ENCODE assay signal across 14 cellular contexts in the genomic region with DNA sequence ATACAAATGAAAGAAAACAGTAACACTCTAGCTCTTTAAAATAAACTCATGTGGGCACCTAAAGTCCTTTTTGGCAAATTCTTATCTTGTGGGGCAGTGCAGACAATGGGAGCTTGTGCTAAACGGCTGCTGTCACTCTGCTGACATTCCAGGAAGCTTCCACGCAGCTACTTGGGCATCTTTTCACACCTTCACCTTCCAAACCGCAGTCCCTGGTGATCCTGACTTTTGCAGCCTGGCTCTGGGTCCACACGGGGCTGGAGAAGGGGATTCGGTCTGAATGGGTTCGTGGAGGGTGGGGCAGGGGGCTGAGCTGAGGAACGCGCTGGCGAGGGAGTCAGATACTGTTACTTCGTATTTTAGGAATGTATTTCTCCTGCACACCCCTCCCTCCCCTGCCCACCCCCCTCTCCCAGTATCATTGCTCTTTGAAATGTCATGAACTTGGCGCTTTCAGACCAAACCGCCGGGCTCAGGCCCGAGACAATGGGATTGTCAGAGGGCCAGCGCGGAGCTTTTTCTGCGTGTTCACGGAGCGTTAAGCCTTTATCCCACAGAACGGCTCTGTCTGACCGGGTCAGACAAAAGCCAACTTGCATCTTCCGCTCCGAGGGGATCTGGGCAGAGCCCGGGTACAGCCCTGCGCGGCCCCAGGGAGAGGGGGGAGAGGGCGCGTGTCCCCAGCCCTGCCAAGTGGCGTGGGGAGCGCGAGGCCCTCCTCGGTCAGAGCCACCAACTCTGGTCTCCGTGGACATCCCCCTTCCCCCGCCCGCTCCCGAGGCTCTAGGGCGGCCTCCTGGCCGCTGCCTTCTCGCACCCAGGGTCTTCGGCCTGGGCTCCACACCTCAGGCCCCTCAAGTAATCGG.
DNase-seq lines count a peak whose midpoint lies in the region; ATAC-seq and TF ChIP-seq lines count a peak whose summit lies in the region.
"Had no signal": no experiment of that assay in that cellular context is flagged by ENCODE, and none has a peak within 500 bp of the region (broad histone marks: within the 10 kb centered on the region; RNA-seq: fewer than 3 reads in every experiment).

No MANE protein-coding gene starts in this region.

- H3K27me3 Mint-ChIP-seq in stimulated activated naive B cell treated with anti-CD40 and anti-IgM and Interleukin-4, amounts not matched to agents 10 μg/mL and 1 μg/mL and 100 μg/mL, for 72 hours = peaks cover 85 to 96% of the 10 kb centered on the region in 2 donors
- peaks cover 79% of the 10 kb centered on the region for H3K27me3 Mint-ChIP-seq in activated T-helper 2 cell treated with anti-CD3 and anti-CD28 coated beads, Interferon-gamma antibody, Interleukin-2, Interleukin-4, amounts not matched to agents 10 μg/mL and 5 μg/mL and 100 μg/mL, durations not matched to agents 14 hours and 24 hours and 36 hours (ENCODE audit: low read depth)

- no peak for TF ChIP-seq CTCF in MM.1S (IDR thresholded peaks at IDR 0.05; ENCODE audit: low read length)
- no peak for TF ChIP-seq CTCF in lower lobe of right lung (IDR thresholded peaks at IDR 0.05)

- no peaks in the 10 kb centered on the region for H3F3A ChIP-seq in MM.1S (ENCODE audit: insufficient read depth, low read length)

- H3K4me2 ChIP-seq in MM.1S (ENCODE audit: low read depth, low read length) = 0 out of 2 replicates have a peak overlapping the region, but pooled peaks have one; percentile 12

- H3K27me3 ChIP-seq in MM.1S (replicated peaks; ENCODE audit: insufficient read depth, low read length) (peaks cover 100% of the 10 kb centered on the region), lower lobe of right lung (ENCODE audit: low read depth) (peaks cover 99% of the 10 kb centered on the region)

- H3K9me3 ChIP-seq in MM.1S (replicated peaks; ENCODE audit: insufficient read depth, low read length) = no peaks in the 10 kb centered on the region
- no peaks in the 10 kb centered on the region for H3K9me3 ChIP-seq in lower lobe of right lung

- peak overlapping the region; percentile 65 for H3K27ac Mint-ChIP-seq in stimulated activated naive B cell treated with anti-CD40 and anti-IgM and Interleukin-4, amounts not matched to agents 10 μg/mL and 1 μg/mL and 100 μg/mL, for 72 hours
- H3K27ac Mint-ChIP-seq in activated T-helper 2 cell treated with anti-CD3 and anti-CD28 coated beads, Interferon-gamma antibody, Interleukin-2, Interleukin-4, amounts not matched to agents 10 μg/mL and 5 μg/mL and 100 μg/mL, durations not matched to agents 14 hours and 24 hours and 36 hours = no peak overlapping the region
- H3K27ac Mint-ChIP-seq: activated CD4-positive, alpha-beta memory T cell treated with anti-CD3 and anti-CD28 coated beads, Interleukin-2, amount 10 ng/mL, durations not matched to agents 7 days and 5 days; activated naive CD8-positive, alpha-beta T cell treated with anti-CD3 and anti-CD28 coated beads, Interleukin-2, amount 10 ng/mL, durations not matched to agents 7 days and 5 days; immature natural killer cell had no signal

- H3K36me3 Mint-ChIP-seq in stimulated activated naive B cell treated with anti-CD40 and anti-IgM and Interleukin-4, amounts not matched to agents 10 μg/mL and 1 μg/mL and 100 μg/mL, for 72 hours = no peaks in the 10 kb centered on the region
- no peaks in the 10 kb centered on the region for H3K36me3 Mint-ChIP-seq in activated T-helper 2 cell treated with anti-CD3 and anti-CD28 coated beads, Interferon-gamma antibody, Interleukin-2, Interleukin-4, amounts not matched to agents 10 μg/mL and 5 μg/mL and 100 μg/mL, durations not matched to agents 14 hours and 24 hours and 36 hours (ENCODE audit: low read depth)
- H3K36me3 Mint-ChIP-seq: activated naive CD8-positive, alpha-beta T cell treated with anti-CD3 and anti-CD28 coated beads, Interleukin-2, amount 10 ng/mL, durations not matched to agents 7 days and 5 days; immature natural killer cell had no signal

- H3K9me2 ChIP-seq in MM.1S (replicated peaks; ENCODE audit: insufficient read depth, low read length) = no peaks in the 10 kb centered on the region

- H3K4me3 ChIP-seq in MM.1S (ENCODE audit: low read length) (no peak overlapping the region), lower lobe of right lung (peak overlapping the region; percentile 26)
- H3K4me3 ChIP-seq: SK-N-MC had no signal

- H3K4me1 ChIP-seq in MM.1S (ENCODE audit: low read length) (no peaks in the 10 kb centered on the region), lower lobe of right lung (peaks cover 30% of the 10 kb centered on the region)

- H3K9ac ChIP-seq in MM.1S (ENCODE audit: low read length) = no peak overlapping the region

- DNase-seq in MM.1S (no peak), caudate nucleus (lab: John Stamatoyannopoulos, UW) (peak in 9 of 61 donors; percentile 5 to 31 (median 20)), lower lobe of right lung (no peak)
- no peak for DNase-seq in stimulated activated naive B cell treated with anti-CD40 and anti-IgM and Interleukin-4, amounts not matched to agents 10 μg/mL and 1 μg/mL and 100 μg/mL, for 72 hours
- no peak for DNase-seq in activated T-helper 2 cell treated with anti-CD3 and anti-CD28 coated beads, Interferon-gamma antibody, Interleukin-2, Interleukin-4, amounts not matched to agents 10 μg/mL and 5 μg/mL and 100 μg/mL, durations not matched to agents 14 hours and 24 hours and 36 hours (ENCODE audit: low spot score)
- DNase-seq: activated CD4-positive, alpha-beta memory T cell treated with anti-CD3 and anti-CD28 coated beads, Interleukin-2, amount 10 ng/mL, durations not matched to agents 7 days and 5 days; activated naive CD8-positive, alpha-beta T cell treated with anti-CD3 and anti-CD28 coated beads, Interleukin-2, amount 10 ng/mL, durations not matched to agents 7 days and 5 days; DND-41; immature natural killer cell; Kasumi-1; NCI-H510A treated with DMSO at 0.1 percent for 48 hours had no signal

- intact Hi-C loops in lower lobe of right lung (cut with DNase I) = no loop called here
- intact Hi-C loops in activated T-helper 2 cell treated with anti-CD3 and anti-CD28 coated beads, Interferon-gamma antibody, Interleukin-2, Interleukin-4, amounts not matched to agents 10 μg/mL and 5 μg/mL and 100 μg/mL, durations not matched to agents 14 hours and 24 hours and 36 hours (cut with micrococcal nuclease) = loop anchor here (1.0 kb wide), 1 partner anchor 152 kb away; no protein-coding TSS in a partner anchor

- no peak overlapping the region for H2AFZ ChIP-seq in MM.1S (ENCODE audit: low read length)

- H3K27ac ChIP-seq in MM.1S (ENCODE audit: low read length) = no peak overlapping the region
- peak overlapping the region; percentile 30 for H3K27ac ChIP-seq in caudate nucleus (ENCODE audit: low read depth, low read length)
- H3K27ac ChIP-seq in lower lobe of right lung = no peak overlapping the region
- H3K27ac ChIP-seq: SK-N-MC had no signal

- H3K4me1 Mint-ChIP-seq in stimulated activated naive B cell treated with anti-CD40 and anti-IgM and Interleukin-4, amounts not matched to agents 10 μg/mL and 1 μg/mL and 100 μg/mL, for 72 hours = peaks cover 29 to 52% of the 10 kb centered on the region in 2 donors
- peaks cover 9% of the 10 kb centered on the region for H3K4me1 Mint-ChIP-seq in activated T-helper 2 cell treated with anti-CD3 and anti-CD28 coated beads, Interferon-gamma antibody, Interleukin-2, Interleukin-4, amounts not matched to agents 10 μg/mL and 5 μg/mL and 100 μg/mL, durations not matched to agents 14 hours and 24 hours and 36 hours (ENCODE audit: low read depth)

- peak overlapping the region; percentile 17 to 79 for H3K4me3 Mint-ChIP-seq in stimulated activated naive B cell treated with anti-CD40 and anti-IgM and Interleukin-4, amounts not matched to agents 10 μg/mL and 1 μg/mL and 100 μg/mL, for 72 hours
- H3K4me3 Mint-ChIP-seq in activated T-helper 2 cell treated with anti-CD3 and anti-CD28 coated beads, Interferon-gamma antibody, Interleukin-2, Interleukin-4, amounts not matched to agents 10 μg/mL and 5 μg/mL and 100 μg/mL, durations not matched to agents 14 hours and 24 hours and 36 hours (ENCODE audit: low read depth) = no peak overlapping the region
- H3K4me3 Mint-ChIP-seq: activated CD4-positive, alpha-beta memory T cell treated with anti-CD3 and anti-CD28 coated beads, Interleukin-2, amount 10 ng/mL, durations not matched to agents 7 days and 5 days; activated naive CD8-positive, alpha-beta T cell treated with anti-CD3 and anti-CD28 coated beads, Interleukin-2, amount 10 ng/mL, durations not matched to agents 7 days and 5 days had no signal

- peak; percentile 6 to 23 for ATAC-seq in lower lobe of right lung
- peak in 1 of 2 donors; percentile 5 for ATAC-seq in stimulated activated naive B cell treated with anti-CD40 and anti-IgM and Interleukin-4, amounts not matched to agents 10 μg/mL and 1 μg/mL and 100 μg/mL, for 72 hours (replicated peaks)
- ATAC-seq in HG03045 (IDR thresholded peaks at IDR 0.05; ENCODE audit: unreplicated experiment) = no peak
- no peak for ATAC-seq in GM19397 (IDR thresholded peaks at IDR 0.05; ENCODE audit: unreplicated experiment)

- no peaks in the 10 kb centered on the region for H4K20me1 ChIP-seq in MM.1S (ENCODE audit: insufficient read depth, low read length)

- H3K9me3 Mint-ChIP-seq in stimulated activated naive B cell treated with anti-CD40 and anti-IgM and Interleukin-4, amounts not matched to agents 10 μg/mL and 1 μg/mL and 100 μg/mL, for 72 hours = no peaks in the 10 kb centered on the region
- no peaks in the 10 kb centered on the region for H3K9me3 Mint-ChIP-seq in activated T-helper 2 cell treated with anti-CD3 and anti-CD28 coated beads, Interferon-gamma antibody, Interleukin-2, Interleukin-4, amounts not matched to agents 10 μg/mL and 5 μg/mL and 100 μg/mL, durations not matched to agents 14 hours and 24 hours and 36 hours
- H3K9me3 Mint-ChIP-seq: activated CD4-positive, alpha-beta memory T cell treated with anti-CD3 and anti-CD28 coated beads, Interleukin-2, amount 10 ng/mL, durations not matched to agents 7 days and 5 days; activated naive CD8-positive, alpha-beta T cell treated with anti-CD3 and anti-CD28 coated beads, Interleukin-2, amount 10 ng/mL, durations not matched to agents 7 days and 5 days had no signal

- H3K79me2 ChIP-seq in MM.1S (ENCODE audit: low read length) = no peaks in the 10 kb centered on the region

- H3K36me3 ChIP-seq in MM.1S (replicated peaks; ENCODE audit: insufficient read depth, low read length) = no peaks in the 10 kb centered on the region
- H3K36me3 ChIP-seq in lower lobe of right lung = no peaks in the 10 kb centered on the region

Comparison
In these comparisons a context has a peak if more than half of its experiments do, and no peak if none do; other contexts are left out.
1. ATAC-seq: peak in lower lobe of right lung (2 of 2); none in HG03045 (single experiment) and GM19397 (single experiment).